In the genomic region with DNA sequence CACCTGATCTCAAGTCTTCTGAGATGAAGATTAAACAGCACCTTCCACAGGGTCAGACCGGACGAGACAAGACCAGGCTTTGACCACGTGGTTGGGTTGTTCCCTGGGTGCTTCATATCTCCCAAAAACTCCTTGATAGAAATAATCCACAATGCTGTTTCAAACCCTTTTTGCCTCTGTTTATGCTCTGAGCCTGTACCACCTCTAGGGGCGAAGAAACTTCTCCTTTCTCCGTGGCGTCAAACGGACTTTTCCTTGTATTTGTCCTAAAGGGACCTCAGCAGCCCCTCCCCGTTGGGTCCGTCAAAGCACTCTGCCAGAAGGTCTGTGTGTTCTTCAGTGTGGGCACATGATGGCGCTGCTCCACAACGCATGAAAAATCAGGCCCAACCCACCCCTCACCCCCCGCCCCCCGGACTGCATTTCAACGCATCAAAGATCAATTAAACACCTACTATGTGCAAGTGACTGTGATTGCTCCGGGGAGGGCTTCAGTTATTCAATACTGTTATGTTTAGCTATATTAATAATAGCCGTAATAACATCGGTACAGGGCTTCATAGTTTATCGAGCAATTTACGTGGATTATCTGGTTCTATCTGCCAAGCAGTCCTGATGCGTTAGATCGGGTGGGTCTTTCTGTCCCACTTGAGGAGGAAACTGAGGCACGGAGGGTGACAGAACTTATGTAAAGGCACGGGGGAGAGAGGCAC, we compare ENCODE assay signal across 8 cellular contexts. TPM values are rescaled to one million over a fixed set of nuclear protein-coding genes. Genes with fewer than 3 reads are reported as not detected.
DNase-seq lines count a peak whose midpoint lies in the region; ATAC-seq, FAIRE-seq and TF ChIP-seq lines count a peak whose summit lies in the region.

No MANE protein-coding gene starts in this region.

- in situ Hi-C loops in T47D (cut with HindIII; ENCODE audit: low pct_unique_long_range_greater_than_20kb, low sequenced_read_pairs), result no loop called here

- no peaks in the 10 kb centered on the region for H3K9me3 ChIP-seq in tibial nerve

- no peak for TF ChIP-seq EP300 in tibial nerve (IDR thresholded peaks at IDR 0.05)

- H3K4me1 ChIP-seq in tibial nerve, result no peaks in the 10 kb centered on the region

- no peaks in the 10 kb centered on the region for H3K36me3 ChIP-seq in tibial nerve

- 25 to 29% methylated on average over 23 of the region's 23 CpGs for whole genome bisulfite sequencing in tibial nerve, 2 donors

- no peak overlapping the region for H3K27ac ChIP-seq in tibial nerve

- no peak for FAIRE-seq in RCC 7860 (lab: Jason Lieb, UNC)

- no peak overlapping the region for H3K4me3 ChIP-seq in tibial nerve

- peak in 4 of 5 experiments; percentile 10 to 30 (median 14) for TF ChIP-seq CTCF in tibial nerve (IDR thresholded peaks at IDR 0.05)

- H3K27me3 ChIP-seq in tibial nerve, result peaks cover 0 to 46% of the 10 kb centered on the region in 2 donors

- DNase-seq in DMS 273 treated with DMSO at 0.1 percent for 48 hours (lab: John Stamatoyannopoulos, UW) (peak; percentile 40), HUDEP-2 (lab: John Stamatoyannopoulos, UW; ENCODE audit: unreplicated experiment in 76 of 76) (peak in 40 of 76 experiments; percentile 3 to 44 (median 23)), RPMI7951 (ENCODE audit: low read depth) (peak; percentile 53), T47D (ENCODE audit: low read depth in 1 of 2, low spot score in 1 of 2) (peak; percentile 26 to 58), left colon (peak in 1 of 2 donors; percentile 35), tibial nerve (ENCODE audit: low spot score in 2 of 2) (no peak), RCC 7860 (ENCODE audit: low spot score) (no peak)

- no peak for TF ChIP-seq POLR2A in tibial nerve (IDR thresholded peaks at IDR 0.05)

- peak; percentile 63 for ATAC-seq in left colon
- ATAC-seq in GM21360 (IDR thresholded peaks at IDR 0.05; ENCODE audit: unreplicated experiment), result no peak

- intact Hi-C loops in left colon (cut with DNase I, micrococcal nuclease), result loop anchor here in 1 of 2 donors (10.0 kb wide), 1 partner anchor 219 kb away; no protein-coding TSS in a partner anchor

RNA-seq across cellular contexts. Expression of a gene that starts 17.3 kb away (rescaled TPM):
- total RNA-seq in RPMI7951 (2014; rRNA removed; shearing (Covaris generic)), result 331 and 336 TPM in 2 replicates
- total RNA-seq in left colon (100 to 1,000 TPM; 130 to 131 TPM), tibial nerve (100 to 1,000 TPM; 200 to 272 (median 238) TPM)

RNA-seq across cellular contexts. Expression of a gene that starts 39.4 kb away (rescaled TPM):
- 12.0 and 12.6 TPM in 2 replicates for total RNA-seq in RPMI7951 (2014; rRNA removed; shearing (Covaris generic))
- total RNA-seq in left colon, result 1 to 10 TPM; 5.3 to 5.4 TPM
- total RNA-seq in tibial nerve, result 10 to 100 TPM in 3 of 4 donors, 1 to 10 TPM in 1; 3.1 to 13.7 (median 13.1) TPM

Comparison
In these comparisons a context has a peak if more than half of its experiments do, and no peak if none do; other contexts are left out.
1. DNase-seq: peak in DMS 273 treated with DMSO at 0.1 percent for 48 hours (single experiment), HUDEP-2 (40 of 76), RPMI7951 (single experiment) and T47D (2 of 2); none in tibial nerve (0 of 2) and RCC 7860 (single experiment).